Comparison of ENCODE assay signal across 22 cellular contexts in genomic region chr6:44272999-44273566, GRCh38. TPM values are rescaled to one million over a fixed set of nuclear protein-coding genes. Genes with fewer than 3 reads are reported as not detected.
A peak's percentile ranks its signal among the peaks of the same experiment; 100 is the strongest.
DNase-seq lines count a peak whose midpoint lies in the region; ATAC-seq, FAIRE-seq and TF ChIP-seq lines count a peak whose summit lies in the region.
"Had no signal": no experiment of that assay in that cellular context is flagged by ENCODE, and none has a peak within 500 bp of the region (broad histone marks: within the 10 kb centered on the region; RNA-seq: fewer than 3 reads in every experiment).

No MANE protein-coding gene starts in this region.

- no peaks in the 10 kb centered on the region for H3K9me3 Mint-ChIP-seq in brain

- H3K4me2 ChIP-seq in HepG2 (ENCODE audit: low read depth, low read length) = no peak overlapping the region
- no peak overlapping the region for H3K4me2 ChIP-seq in osteoblast (ENCODE audit: insufficient read depth, low read length)
- no peak overlapping the region for H3K4me2 ChIP-seq in mammary epithelial cell (ENCODE audit: insufficient read depth, low read depth, low read length)

- dilution Hi-C loops in mammary epithelial cell (cut with HindIII; ENCODE audit: low sequenced_read_pairs) = no loop called here

- BruUV-seq in HepG2 (replicated peaks; lab: Mats Ljungman, UMichigan) = no TSS peak
- no TSS peak for BruUV-seq in mammary epithelial cell (replicated peaks; lab: Mats Ljungman, UMichigan)

- H3K9ac ChIP-seq in HepG2 (ENCODE audit: insufficient read depth, low read depth, low read length) (no peak overlapping the region), mammary epithelial cell (ENCODE audit: insufficient read depth, low read length) (no peak overlapping the region)

- WGBS in HepG2 (ENCODE audit: low lambda C conversion rate) = 36% methylated on average over 22 of the region's 23 CpGs
- WGBS in mammary epithelial cell (ENCODE audit: low coverage, missing lambda C conversion rate) = 83% methylated on average over 7 of the region's 23 CpGs

- TF ChIP-seq POLR2A in HepG2 (IDR thresholded peaks at IDR 0.05; ENCODE audit: insufficient read depth in 1 of 2, low read depth in 2 of 2, low read length in 2 of 2) = no peak

- TF ChIP-seq RAD21 in HepG2 (CRISPR knock-in tag; IDR thresholded peaks at IDR 0.05) = no peak

- H3K4me1 Mint-ChIP-seq in brain = peaks cover 49% of the 10 kb centered on the region

- TF ChIP-seq CTCF in brain (conservative IDR thresholded peaks at IDR 0.05) (no peak), HepG2 (CRISPR knock-in tag; IDR thresholded peaks at IDR 0.05) (no peak), osteoblast (IDR thresholded peaks at IDR 0.05; ENCODE audit: extremely low read depth, low read depth, low read length) (no peak), mammary epithelial cell (conservative IDR thresholded peaks at IDR 0.05 in 1 of 2, IDR thresholded peaks at IDR 0.05 in 1 of 2; ENCODE audit: extremely low read depth in 1 of 2, insufficient read depth in 1 of 2, low read depth in 1 of 2, low read length in 2 of 2) (no peak)

- peaks cover 35 to 89% of the 10 kb centered on the region in 2 experiments for H3K27me3 ChIP-seq in HepG2 (ENCODE audit: control insufficient read depth in 1 of 2, insufficient read depth in 2 of 2, low read length in 2 of 2)
- H3K27me3 ChIP-seq in osteoblast (ENCODE audit: insufficient read depth, low read length) = peaks cover 61% of the 10 kb centered on the region
- peaks cover 7% of the 10 kb centered on the region for H3K27me3 ChIP-seq in mammary epithelial cell (ENCODE audit: insufficient read depth, low read length)

- no peaks in the 10 kb centered on the region for H3K79me2 ChIP-seq in HepG2 (ENCODE audit: insufficient read depth, low read length)
- H3K79me2 ChIP-seq in osteoblast (ENCODE audit: insufficient read depth, low read length) = no peaks in the 10 kb centered on the region
- no peaks in the 10 kb centered on the region for H3K79me2 ChIP-seq in mammary epithelial cell (ENCODE audit: insufficient read depth, low read length)

- FAIRE-seq in HTR-8/SVneo (lab: Jason Lieb, UNC) = peak; percentile 52
- no peak for FAIRE-seq in HepG2 (lab: Jason Lieb, UNC)
- FAIRE-seq: G401.6, RCC 7860 had no signal

- POLR2A ChIA-PET in HepG2 (lab: Yijun Ruan, JAX) = no interaction called here

- DNase-seq in HTR-8/SVneo (ENCODE audit: insufficient read length, low spot score) (no peak), HepG2 (ENCODE audit: low spot score) (no peak), osteoblast (ENCODE audit: insufficient read length, low spot score, missing footprints) (peak; percentile 78), GOT3 (lab: John Stamatoyannopoulos, UW) (no peak), mammary epithelial cell (no peak), SIG-M5 treated with dmso at 0.1 percent for 504 hours (lab: John Stamatoyannopoulos, UW; ENCODE audit: unreplicated experiment) (no peak)
- DNase-seq: ACHN, AML-193, COR-L47, DMS 273 treated with DMSO at 0.1 percent for 48 hours, DND-41, NCI-H1105, NCI-H2081 treated with DMSO at 0.1 percent for 48 hours, NCI-H774 had no signal

- no peak for TF ChIP-seq EP300 in HepG2 (IDR thresholded peaks at IDR 0.05; ENCODE audit: low read depth in 2 of 2, low read length in 2 of 2)
- TF ChIP-seq EP300 in HepG2 (CRISPR knock-in tag; IDR thresholded peaks at IDR 0.05; ENCODE audit: borderline replicate concordance) = no peak

- CTCF ChIA-PET in HepG2 (lab: Yijun Ruan, JAX; ENCODE audit: low intra/inter-chr PET ratio, low total read pairs) = no interaction called here
- CTCF ChIA-PET in mammary epithelial cell (lab: Charles Lee; ENCODE audit: low non-redundant PET) = no interaction called here

- in situ Hi-C loops in HepG2 (cut with HindIII; ENCODE audit: extremely low pct_ligation_motif_present, low pct_unique_long_range_greater_than_20kb) = loop anchor here (5.0 kb wide), 1 partner anchor 64 kb away; no protein-coding TSS in a partner anchor
- in situ Hi-C loops in mammary epithelial cell (cut with MboI; ENCODE audit: low sequenced_read_pairs in 2 of 2) = no loop called here

- H3K27ac ChIP-seq in HepG2 (ENCODE audit: extremely low read length, insufficient read depth, low read length) (no peak overlapping the region), osteoblast (ENCODE audit: low read depth, low read length) (no peak overlapping the region), mammary epithelial cell (ENCODE audit: insufficient read depth, low read depth, low read length) (no peak overlapping the region)
- H3K27ac ChIP-seq: SK-N-MC had no signal

- ATAC-seq in HepG2 (no peak), HG02759 (IDR thresholded peaks at IDR 0.05; ENCODE audit: unreplicated experiment) (no peak)
- ATAC-seq: Right ventricle myocardium inferior had no signal

- peak overlapping the region in 2 of 5 experiments; percentile 69 to 95 for H3K27ac Mint-ChIP-seq in brain

- H2AFZ ChIP-seq in HepG2 (ENCODE audit: low read length) (no peak overlapping the region), osteoblast (ENCODE audit: low read length) (no peak overlapping the region), mammary epithelial cell (ENCODE audit: low read depth, low read length) (no peak overlapping the region)

- no peaks in the 10 kb centered on the region for H3K9me3 ChIP-seq in HepG2 (ENCODE audit: low read length)
- no peaks in the 10 kb centered on the region for H3K9me3 ChIP-seq in osteoblast (ENCODE audit: low read depth, low read length)
- no peaks in the 10 kb centered on the region for H3K9me3 ChIP-seq in mammary epithelial cell (replicated peaks; ENCODE audit: insufficient read depth, low read length)
- H3K9me3 ChIP-seq: HAP-1 had no signal

- H4K20me1 ChIP-seq in HepG2 (ENCODE audit: insufficient read depth, low read length) (peaks cover 3% of the 10 kb centered on the region; the same call in 1 of the 2 replicates), osteoblast (ENCODE audit: insufficient read depth, low read length) (no peaks in the 10 kb centered on the region), mammary epithelial cell (ENCODE audit: insufficient read depth, low read length) (peaks cover 3% of the 10 kb centered on the region)

- no peaks in the 10 kb centered on the region for H3K36me3 ChIP-seq in HepG2 (replicated peaks in 1 of 2; ENCODE audit: control insufficient read depth in 1 of 2, insufficient read depth in 2 of 2, low read length in 2 of 2)
- H3K36me3 ChIP-seq in osteoblast (ENCODE audit: insufficient read depth, low read length) = no peaks in the 10 kb centered on the region
- no peaks in the 10 kb centered on the region for H3K36me3 ChIP-seq in mammary epithelial cell (ENCODE audit: insufficient read depth, low read length)
- H3K36me3 ChIP-seq: HAP-1 had no signal

- H3K4me1 ChIP-seq in HepG2 (ENCODE audit: insufficient read depth, low read length) = peaks cover 40% of the 10 kb centered on the region
- H3K4me1 ChIP-seq in osteoblast (ENCODE audit: insufficient read depth, low read length) = no peaks in the 10 kb centered on the region
- H3K4me1 ChIP-seq in mammary epithelial cell (ENCODE audit: insufficient read depth, low read length) = peaks cover 15% of the 10 kb centered on the region
- H3K4me1 ChIP-seq: HAP-1 had no signal

- H3K4me3 ChIP-seq in HepG2 (replicated peaks in 1 of 3; ENCODE audit: insufficient read depth in 1 of 3, low read depth in 2 of 3, low read length in 3 of 3) (no peak overlapping the region), osteoblast (ENCODE audit: insufficient read depth, low read length) (no peak overlapping the region), mammary epithelial cell (replicated peaks in 1 of 3; ENCODE audit: insufficient read depth in 1 of 3, low read depth in 2 of 3, low read length in 3 of 3) (no peak overlapping the region)
- H3K4me3 ChIP-seq: HAP-1, SK-N-MC had no signal

- H3K4me3 Mint-ChIP-seq in brain = peak overlapping the region; percentile 72 to 98 (median 91)

- peaks cover 19% of the 10 kb centered on the region for H3K36me3 Mint-ChIP-seq in brain

- intact Hi-C loops in HepG2 (cut with micrococcal nuclease; ENCODE audit: unreplicated experiment) (no loop called here), mammary epithelial cell (cut with micrococcal nuclease) (no loop called here)

- peaks cover 6% of the 10 kb centered on the region for H3K27me3 Mint-ChIP-seq in brain

RNA-seq across cellular contexts. Expression of gene TMEM151B, which starts 2.8 kb away (rescaled TPM):
- polyA plus RNA-seq in brain (ENCODE audit: insufficient read depth, low read depth, low replicate concordance) (45.5 TPM), HepG2 (2011; rRNA removed) (0.01 TPM in 1 of 2 replicates, not detected in the other), mammary epithelial cell (0.01 TPM)
- total RNA-seq in HepG2 (2016; rRNA removed; fragmentation: Illumina TruSeq; extraction: Trizol) (not detected in 2 replicates), osteoblast (not detected in 2 replicates), mammary epithelial cell (not detected)
- not detected in 2 replicates for total RNA-seq in HepG2 (2016; cell fraction: cytosol; rRNA removed; fragmentation: Illumina TruSeq; extraction: Trizol; ENCODE audit: low read depth)
- total RNA-seq in HepG2 (2016; cell fraction: insoluble cytoplasmic fraction; rRNA removed; fragmentation: Illumina TruSeq; extraction: Trizol) = 0.06 TPM in 1 of 2 replicates, not detected in the other
- not detected in 2 replicates for total RNA-seq in HepG2 (2016; cell fraction: membrane; rRNA removed; fragmentation: Illumina TruSeq; extraction: Trizol)
- total RNA-seq in HepG2 (2016; cell fraction: nucleus; rRNA removed; fragmentation: Illumina TruSeq; extraction: Trizol) = not detected in 2 replicates
- 0.01 TPM in 1 of 2 replicates, not detected in the other for polyA plus RNA-seq in HepG2 (2011; cell fraction: cytosol; rRNA removed)
- polyA plus RNA-seq in HepG2 (2011; cell fraction: nucleus; rRNA removed) = 0.02 TPM in 1 of 2 replicates, not detected in the other
- 0.19 TPM in 2 replicates for polyA plus RNA-seq in HepG2 (2012)
- polyA plus RNA-seq in HepG2 (2016; cell fraction: cytosol; fragmentation: Illumina TruSeq; extraction: Trizol; ENCODE audit: low read depth) = not detected in 2 replicates
- polyA plus RNA-seq in HepG2 (2016; cell fraction: insoluble cytoplasmic fraction; fragmentation: Illumina TruSeq; extraction: Trizol; ENCODE audit: low read depth) = not detected in 2 replicates
- polyA plus RNA-seq in HepG2 (2016; cell fraction: membrane; fragmentation: Illumina TruSeq; extraction: Trizol; ENCODE audit: low read depth) = not detected in 2 replicates
- polyA plus RNA-seq in HepG2 (2016; cell fraction: nucleus; fragmentation: Illumina TruSeq; extraction: Trizol; ENCODE audit: insufficient read depth, low read depth) = not detected in 2 replicates
- polyA minus RNA-seq in HepG2 (2011; rRNA and poly(A)+ RNA removed; ENCODE audit: low replicate concordance) = not detected in 2 replicates
- polyA minus RNA-seq in HepG2 (2011; cell fraction: cytosol; rRNA and poly(A)+ RNA removed) = not detected in 2 replicates
- not detected in 2 replicates for polyA minus RNA-seq in HepG2 (2011; cell fraction: nucleus; rRNA and poly(A)+ RNA removed)
- polyA minus RNA-seq in mammary epithelial cell = not detected
- total RNA-seq: NCI-H460, Right ventricle myocardium inferior had no signal

RNA-seq across cellular contexts. Expression of gene NFKBIE, which starts 7.7 kb away (rescaled TPM):
- polyA plus RNA-seq in brain (ENCODE audit: insufficient read depth, low read depth, low replicate concordance) (10.8 TPM), HepG2 (2011; rRNA removed) (6.7 and 8.5 TPM in 2 replicates), mammary epithelial cell (6.6 TPM)
- total RNA-seq in HepG2 (2016; rRNA removed; fragmentation: Illumina TruSeq; extraction: Trizol) (14.5 and 15.0 TPM in 2 replicates), osteoblast (3.2 and 4.7 TPM in 2 replicates), mammary epithelial cell (10 to 100 TPM in 1 of 2 donors, 1 to 10 TPM in 1; 4.7 to 10.4 TPM)
- total RNA-seq in HepG2 (2016; cell fraction: cytosol; rRNA removed; fragmentation: Illumina TruSeq; extraction: Trizol; ENCODE audit: low read depth) = 5.3 and 5.4 TPM in 2 replicates
- total RNA-seq in HepG2 (2016; cell fraction: insoluble cytoplasmic fraction; rRNA removed; fragmentation: Illumina TruSeq; extraction: Trizol) = 15.7 and 16.3 TPM in 2 replicates
- total RNA-seq in HepG2 (2016; cell fraction: membrane; rRNA removed; fragmentation: Illumina TruSeq; extraction: Trizol) = 10.7 and 10.8 TPM in 2 replicates
- 8.5 and 11.8 TPM in 2 replicates for total RNA-seq in HepG2 (2016; cell fraction: nucleus; rRNA removed; fragmentation: Illumina TruSeq; extraction: Trizol)
- polyA plus RNA-seq in HepG2 (2011; cell fraction: cytosol; rRNA removed) = 7.7 and 9.3 TPM in 2 replicates
- polyA plus RNA-seq in HepG2 (2011; cell fraction: nucleus; rRNA removed) = 11.7 and 15.6 TPM in 2 replicates
- polyA plus RNA-seq in HepG2 (2012) = 7.1 TPM in 2 replicates
- 3.3 and 4.0 TPM in 2 replicates for polyA plus RNA-seq in HepG2 (2016; cell fraction: cytosol; fragmentation: Illumina TruSeq; extraction: Trizol; ENCODE audit: low read depth)
- 14.6 and 14.8 TPM in 2 replicates for polyA plus RNA-seq in HepG2 (2016; cell fraction: insoluble cytoplasmic fraction; fragmentation: Illumina TruSeq; extraction: Trizol; ENCODE audit: low read depth)
- 5.7 and 7.3 TPM in 2 replicates for polyA plus RNA-seq in HepG2 (2016; cell fraction: membrane; fragmentation: Illumina TruSeq; extraction: Trizol; ENCODE audit: low read depth)
- polyA plus RNA-seq in HepG2 (2016; cell fraction: nucleus; fragmentation: Illumina TruSeq; extraction: Trizol; ENCODE audit: insufficient read depth, low read depth) = 14.2 and 16.3 TPM in 2 replicates
- 3.3 and 10.9 TPM in 2 replicates for polyA minus RNA-seq in HepG2 (2011; rRNA and poly(A)+ RNA removed; ENCODE audit: low replicate concordance)
- polyA minus RNA-seq in HepG2 (2011; cell fraction: cytosol; rRNA and poly(A)+ RNA removed) = 4.6 and 6.2 TPM in 2 replicates
- 4.5 and 8.3 TPM in 2 replicates for polyA minus RNA-seq in HepG2 (2011; cell fraction: nucleus; rRNA and poly(A)+ RNA removed)
- 2.8 TPM for polyA minus RNA-seq in mammary epithelial cell

RNA-seq across cellular contexts. Expression of gene SLC35B2, which starts 15.8 kb away (rescaled TPM):
- polyA plus RNA-seq in brain (ENCODE audit: insufficient read depth, low read depth, low replicate concordance) = 68.7 TPM
- total RNA-seq in HepG2 (2016; rRNA removed; fragmentation: Illumina TruSeq; extraction: Trizol) = 34.9 and 61.1 TPM in 2 replicates
- total RNA-seq in HepG2 (2016; cell fraction: cytosol; rRNA removed; fragmentation: Illumina TruSeq; extraction: Trizol; ENCODE audit: low read depth) = 21.2 and 24.1 TPM in 2 replicates
- total RNA-seq in HepG2 (2016; cell fraction: insoluble cytoplasmic fraction; rRNA removed; fragmentation: Illumina TruSeq; extraction: Trizol) = 35.1 and 62.8 TPM in 2 replicates
- total RNA-seq in HepG2 (2016; cell fraction: membrane; rRNA removed; fragmentation: Illumina TruSeq; extraction: Trizol) = 44.9 and 53.8 TPM in 2 replicates
- 56.1 and 63.9 TPM in 2 replicates for total RNA-seq in HepG2 (2016; cell fraction: nucleus; rRNA removed; fragmentation: Illumina TruSeq; extraction: Trizol)
- 148 and 168 TPM in 2 replicates for polyA plus RNA-seq in HepG2 (2011; rRNA removed)
- polyA plus RNA-seq in HepG2 (2011; cell fraction: cytosol; rRNA removed) = 139 and 176 TPM in 2 replicates
- 99.4 and 112 TPM in 2 replicates for polyA plus RNA-seq in HepG2 (2011; cell fraction: nucleus; rRNA removed)
- polyA plus RNA-seq in HepG2 (2012) = 54.8 and 61.1 TPM in 2 replicates
- 26.8 and 34.1 TPM in 2 replicates for polyA plus RNA-seq in HepG2 (2016; cell fraction: cytosol; fragmentation: Illumina TruSeq; extraction: Trizol; ENCODE audit: low read depth)
- 41.4 and 43.9 TPM in 2 replicates for polyA plus RNA-seq in HepG2 (2016; cell fraction: insoluble cytoplasmic fraction; fragmentation: Illumina TruSeq; extraction: Trizol; ENCODE audit: low read depth)
- 45.2 and 53.5 TPM in 2 replicates for polyA plus RNA-seq in HepG2 (2016; cell fraction: membrane; fragmentation: Illumina TruSeq; extraction: Trizol; ENCODE audit: low read depth)
- polyA plus RNA-seq in HepG2 (2016; cell fraction: nucleus; fragmentation: Illumina TruSeq; extraction: Trizol; ENCODE audit: insufficient read depth, low read depth) = 95.9 and 97.5 TPM in 2 replicates
- polyA minus RNA-seq in HepG2 (2011; rRNA and poly(A)+ RNA removed; ENCODE audit: low replicate concordance) = 148 and 221 TPM in 2 replicates
- 47.0 and 47.4 TPM in 2 replicates for polyA minus RNA-seq in HepG2 (2011; cell fraction: cytosol; rRNA and poly(A)+ RNA removed)
- polyA minus RNA-seq in HepG2 (2011; cell fraction: nucleus; rRNA and poly(A)+ RNA removed) = 26.1 and 26.9 TPM in 2 replicates
- total RNA-seq in osteoblast = 86.0 and 94.1 TPM in 2 replicates
- 10 to 100 TPM; 72.6 to 76.3 TPM for total RNA-seq in mammary epithelial cell
- polyA plus RNA-seq in mammary epithelial cell = 134 TPM
- polyA minus RNA-seq in mammary epithelial cell = 104 TPM

RNA-seq across cellular contexts. Expression of gene HSP90AB1, which starts 26.2 kb away (rescaled TPM):
- 1,424 TPM for polyA plus RNA-seq in brain (ENCODE audit: insufficient read depth, low read depth, low replicate concordance)
- total RNA-seq in HepG2 (2016; rRNA removed; fragmentation: Illumina TruSeq; extraction: Trizol) = 1,472 and 2,212 TPM in 2 replicates
- total RNA-seq in HepG2 (2016; cell fraction: cytosol; rRNA removed; fragmentation: Illumina TruSeq; extraction: Trizol; ENCODE audit: low read depth) = 123 and 155 TPM in 2 replicates
- total RNA-seq in HepG2 (2016; cell fraction: insoluble cytoplasmic fraction; rRNA removed; fragmentation: Illumina TruSeq; extraction: Trizol) = 1,508 and 1,964 TPM in 2 replicates
- total RNA-seq in HepG2 (2016; cell fraction: membrane; rRNA removed; fragmentation: Illumina TruSeq; extraction: Trizol) = 383 and 490 TPM in 2 replicates
- total RNA-seq in HepG2 (2016; cell fraction: nucleus; rRNA removed; fragmentation: Illumina TruSeq; extraction: Trizol) = 1,014 and 1,081 TPM in 2 replicates
- 1,076 and 1,325 TPM in 2 replicates for polyA plus RNA-seq in HepG2 (2011; rRNA removed)
- 1,072 and 1,224 TPM in 2 replicates for polyA plus RNA-seq in HepG2 (2011; cell fraction: cytosol; rRNA removed)
- polyA plus RNA-seq in HepG2 (2011; cell fraction: nucleus; rRNA removed) = 279 and 406 TPM in 2 replicates
- 1,683 and 1,883 TPM in 2 replicates for polyA plus RNA-seq in HepG2 (2012)
- 155 and 188 TPM in 2 replicates for polyA plus RNA-seq in HepG2 (2016; cell fraction: cytosol; fragmentation: Illumina TruSeq; extraction: Trizol; ENCODE audit: low read depth)
- 2,023 and 2,380 TPM in 2 replicates for polyA plus RNA-seq in HepG2 (2016; cell fraction: insoluble cytoplasmic fraction; fragmentation: Illumina TruSeq; extraction: Trizol; ENCODE audit: low read depth)
- polyA plus RNA-seq in HepG2 (2016; cell fraction: membrane; fragmentation: Illumina TruSeq; extraction: Trizol; ENCODE audit: low read depth) = 336 and 456 TPM in 2 replicates
- 1,245 and 1,272 TPM in 2 replicates for polyA plus RNA-seq in HepG2 (2016; cell fraction: nucleus; fragmentation: Illumina TruSeq; extraction: Trizol; ENCODE audit: insufficient read depth, low read depth)
- 1,001 and 1,123 TPM in 2 replicates for polyA minus RNA-seq in HepG2 (2011; rRNA and poly(A)+ RNA removed; ENCODE audit: low replicate concordance)
- polyA minus RNA-seq in HepG2 (2011; cell fraction: cytosol; rRNA and poly(A)+ RNA removed) = 1,091 and 1,101 TPM in 2 replicates
- 271 and 440 TPM in 2 replicates for polyA minus RNA-seq in HepG2 (2011; cell fraction: nucleus; rRNA and poly(A)+ RNA removed)
- total RNA-seq in osteoblast = 676 and 702 TPM in 2 replicates
- total RNA-seq in mammary epithelial cell = 100 to 1,000 TPM; 872 to 986 TPM
- polyA plus RNA-seq in mammary epithelial cell = 1,054 TPM
- polyA minus RNA-seq in mammary epithelial cell = 1,190 TPM

RNA-seq across cellular contexts. Expression of gene AARS2, which starts 40.1 kb away (rescaled TPM):
- polyA plus RNA-seq in brain (ENCODE audit: insufficient read depth, low read depth, low replicate concordance) (16.9 TPM), HepG2 (2011; rRNA removed) (7.5 and 8.3 TPM in 2 replicates), mammary epithelial cell (8.5 TPM)
- total RNA-seq in HepG2 (2016; rRNA removed; fragmentation: Illumina TruSeq; extraction: Trizol) (13.7 and 24.1 TPM in 2 replicates), osteoblast (6.2 and 6.5 TPM in 2 replicates), mammary epithelial cell (10 to 100 TPM in 1 of 2 donors, 1 to 10 TPM in 1; 9.2 to 16.8 TPM)
- total RNA-seq in HepG2 (2016; cell fraction: cytosol; rRNA removed; fragmentation: Illumina TruSeq; extraction: Trizol; ENCODE audit: low read depth) = 6.5 and 8.6 TPM in 2 replicates
- total RNA-seq in HepG2 (2016; cell fraction: insoluble cytoplasmic fraction; rRNA removed; fragmentation: Illumina TruSeq; extraction: Trizol) = 10.9 and 25.7 TPM in 2 replicates
- total RNA-seq in HepG2 (2016; cell fraction: membrane; rRNA removed; fragmentation: Illumina TruSeq; extraction: Trizol) = 4.5 and 4.6 TPM in 2 replicates
- 23.2 and 25.2 TPM in 2 replicates for total RNA-seq in HepG2 (2016; cell fraction: nucleus; rRNA removed; fragmentation: Illumina TruSeq; extraction: Trizol)
- 4.3 and 6.6 TPM in 2 replicates for polyA plus RNA-seq in HepG2 (2011; cell fraction: cytosol; rRNA removed)
- polyA plus RNA-seq in HepG2 (2011; cell fraction: nucleus; rRNA removed) = 17.7 and 21.8 TPM in 2 replicates
- polyA plus RNA-seq in HepG2 (2012) = 4.8 and 6.1 TPM in 2 replicates
- polyA plus RNA-seq in HepG2 (2016; cell fraction: cytosol; fragmentation: Illumina TruSeq; extraction: Trizol; ENCODE audit: low read depth) = 0.89 and 0.94 TPM in 2 replicates
- polyA plus RNA-seq in HepG2 (2016; cell fraction: insoluble cytoplasmic fraction; fragmentation: Illumina TruSeq; extraction: Trizol; ENCODE audit: low read depth) = 7.2 and 9.1 TPM in 2 replicates
- 1.7 and 1.8 TPM in 2 replicates for polyA plus RNA-seq in HepG2 (2016; cell fraction: membrane; fragmentation: Illumina TruSeq; extraction: Trizol; ENCODE audit: low read depth)
- 27.7 and 30.3 TPM in 2 replicates for polyA plus RNA-seq in HepG2 (2016; cell fraction: nucleus; fragmentation: Illumina TruSeq; extraction: Trizol; ENCODE audit: insufficient read depth, low read depth)
- polyA minus RNA-seq in HepG2 (2011; rRNA and poly(A)+ RNA removed; ENCODE audit: low replicate concordance) = 19.5 and 27.4 TPM in 2 replicates
- polyA minus RNA-seq in HepG2 (2011; cell fraction: cytosol; rRNA and poly(A)+ RNA removed) = 5.3 and 5.6 TPM in 2 replicates
- polyA minus RNA-seq in HepG2 (2011; cell fraction: nucleus; rRNA and poly(A)+ RNA removed) = 24.0 and 26.8 TPM in 2 replicates
- polyA minus RNA-seq in mammary epithelial cell = 6.0 TPM
